Comparison of ENCODE assay signal across 20 cellular contexts in the genomic region with DNA sequence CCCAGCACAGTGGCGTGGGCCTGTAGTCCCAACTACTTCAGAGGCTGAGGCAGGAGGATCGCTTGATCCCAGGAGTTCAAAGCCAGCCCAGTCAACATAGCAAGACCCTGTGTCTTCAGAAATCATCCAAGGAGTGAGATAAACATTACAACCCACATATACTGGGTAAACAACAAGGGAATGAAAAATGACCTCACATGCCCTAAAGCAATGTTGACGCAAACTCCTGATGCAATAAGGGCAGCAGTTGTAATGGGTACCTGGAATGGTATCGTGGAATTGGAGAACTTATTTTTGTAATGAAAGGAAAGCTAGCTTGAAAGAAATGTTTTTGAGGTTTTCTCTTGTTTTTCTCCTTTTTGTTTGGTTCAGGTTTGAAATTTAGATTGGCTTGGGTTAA. TPM values are rescaled to one million over a fixed set of nuclear protein-coding genes. Genes with fewer than 3 reads are reported as not detected.
DNase-seq lines count a peak whose midpoint lies in the region; ATAC-seq and TF ChIP-seq lines count a peak whose summit lies in the region.
"Had no signal": no experiment of that assay in that cellular context is flagged by ENCODE, and none has a peak within 500 bp of the region (broad histone marks: within the 10 kb centered on the region; RNA-seq: fewer than 3 reads in every experiment).

No MANE protein-coding gene starts in this region.

- H3K27me3 ChIP-seq in GM23338 (ENCODE audit: insufficient read depth) (no peaks in the 10 kb centered on the region), Panc1 (ENCODE audit: control insufficient read depth, insufficient read depth, low read length) (peaks cover 60% of the 10 kb centered on the region), foreskin keratinocyte (peaks cover 9% of the 10 kb centered on the region), GM23248 (replicated peaks; ENCODE audit: insufficient read depth) (no peaks in the 10 kb centered on the region)
- H3K27me3 ChIP-seq: Peyer's patch had no signal

- intact Hi-C loops in Panc1 (cut with micrococcal nuclease; ENCODE audit: unreplicated experiment): no loop called here

- H2AFZ ChIP-seq in GM23338: no peak overlapping the region
- no peak overlapping the region for H2AFZ ChIP-seq in GM23248

- peaks cover 5% of the 10 kb centered on the region for H3K27me3 Mint-ChIP-seq in GM23338 (ENCODE audit: insufficient read depth, low read depth, poor library complexity)

- H3K4me3 ChIP-seq in GM23338 (no peak overlapping the region), Panc1 (ENCODE audit: low read depth in 2 of 2, low read length in 2 of 2) (no peak overlapping the region), GM23248 (no peak overlapping the region)
- H3K4me3 ChIP-seq: Peyer's patch, SK-N-MC had no signal

- ATAC-seq in GM23338 (no peak), Panc1 (peak; percentile 47), foreskin keratinocyte (no peak), left lobe of liver (no peak)

- H3K4me1 ChIP-seq in GM23338 (ENCODE audit: insufficient read depth): no peaks in the 10 kb centered on the region
- no peaks in the 10 kb centered on the region for H3K4me1 ChIP-seq in Panc1 (ENCODE audit: control insufficient read depth, insufficient read depth, low read length)
- H3K4me1 ChIP-seq in foreskin keratinocyte: no peaks in the 10 kb centered on the region
- no peaks in the 10 kb centered on the region for H3K4me1 ChIP-seq in GM23248 (ENCODE audit: insufficient read depth)
- H3K4me1 ChIP-seq: Peyer's patch had no signal

- no peaks in the 10 kb centered on the region; the same call in 1 of the 2 replicates for H3K9me2 ChIP-seq in GM23338 (ENCODE audit: insufficient read depth)
- no peaks in the 10 kb centered on the region for H3K9me2 ChIP-seq in GM23248 (ENCODE audit: insufficient read depth)

- TF ChIP-seq CTCF in GM23338 (conservative IDR thresholded peaks at IDR 0.05; ENCODE audit: low read depth in 2 of 2): no peak
- TF ChIP-seq CTCF in Panc1 (IDR thresholded peaks at IDR 0.05): no peak; the same call in 1 of the 2 replicates
- no peak for TF ChIP-seq CTCF in foreskin keratinocyte (conservative IDR thresholded peaks at IDR 0.05)

- in situ Hi-C loops in Panc1 (cut with HindIII; ENCODE audit: low pct_unique_long_range_greater_than_20kb, low sequenced_read_pairs): no loop called here
- in situ Hi-C loops in GM23248 (cut with MboI): no loop called here

- H3F3A ChIP-seq in GM23338 (replicated peaks; ENCODE audit: low read depth) (no peaks in the 10 kb centered on the region), GM23248 (ENCODE audit: insufficient read depth) (no peaks in the 10 kb centered on the region)

- no peak overlapping the region for H3K9ac ChIP-seq in GM23248

- CTCF ChIA-PET in Panc1 (lab: Charles Lee): no interaction called here

- H3K4me2 ChIP-seq in GM23338 (no peak overlapping the region), GM23248 (ENCODE audit: unreplicated experiment) (no peak overlapping the region)

- no peak overlapping the region for H3K4me3 Mint-ChIP-seq in GM23338

- H3K36me3 Mint-ChIP-seq in GM23338 (ENCODE audit: low read depth): no peaks in the 10 kb centered on the region

- BruUV-seq in Panc1 (replicated peaks; lab: Mats Ljungman, UMichigan): no TSS peak

- H3K27ac ChIP-seq in GM23338 (ENCODE audit: low read depth): peak overlapping the region; percentile 11; the same call in 1 of the 2 replicates
- H3K27ac ChIP-seq in Panc1 (ENCODE audit: low read length): no peak overlapping the region
- no peak overlapping the region for H3K27ac ChIP-seq in foreskin keratinocyte
- H3K27ac ChIP-seq in GM23248: no peak overlapping the region
- H3K27ac ChIP-seq: Peyer's patch, SK-N-MC had no signal

- no peaks in the 10 kb centered on the region for H3K9me3 ChIP-seq in Panc1 (ENCODE audit: control insufficient read depth, insufficient read depth, low read depth, low read length)
- no peaks in the 10 kb centered on the region for H3K9me3 ChIP-seq in GM23248 (ENCODE audit: low read depth)
- H3K9me3 ChIP-seq: Peyer's patch had no signal

- H3K27ac Mint-ChIP-seq in GM23338: 0 out of 2 replicates have a peak overlapping the region, but pooled peaks have one; percentile 68

- DNase-seq in COLO668 (lab: John Stamatoyannopoulos, UW; ENCODE audit: unreplicated experiment) (peak; percentile 15), GM23338 (ENCODE audit: low spot score) (peak; percentile 23), Panc1 (ENCODE audit: low read depth, low spot score) (peak; percentile 56), foreskin keratinocyte (peak; percentile 3 to 16), DMS79 treated with DMSO at 0.1 percent for 48 hours (lab: John Stamatoyannopoulos, UW) (no peak), left lobe of liver (ENCODE audit: low spot score) (no peak), GM23248 (no peak)
- DNase-seq: ACHN, C1 segment of cervical spinal cord, GF-D8, KBM-7, NCI-H1092, NCI-H146, NCI-H226, NCI-H524 treated with DMSO at 0.1 percent for 48 hours, Peyer's patch, Right ventricle myocardium superior had no signal

- WGBS in GM23248 (ENCODE audit: low coverage in 1 of 2, low lambda C conversion rate in 2 of 2, missing lambda C conversion rate in 2 of 2), 2 experiments: 30 to 33% methylated on average over 4 of the region's 4 CpGs

- POLR2A ChIA-PET in Panc1 (lab: Charles Lee): interaction anchor here (0.6 to 1.0 kb wide), 3 partner anchors 40 to 624 kb away, joined by 3 to 5 read pairs (median 3); no protein-coding TSS in a partner anchor

- H3K79me2 ChIP-seq in GM23338 (replicated peaks; ENCODE audit: insufficient read depth) (no peaks in the 10 kb centered on the region), GM23248 (ENCODE audit: insufficient read depth) (no peaks in the 10 kb centered on the region)

- H4K20me1 ChIP-seq in GM23338 (replicated peaks; ENCODE audit: insufficient read depth) (no peaks in the 10 kb centered on the region), GM23248 (ENCODE audit: insufficient read depth) (no peaks in the 10 kb centered on the region)

- no peaks in the 10 kb centered on the region for H3K36me3 ChIP-seq in GM23338 (ENCODE audit: insufficient read depth)
- H3K36me3 ChIP-seq in Panc1 (ENCODE audit: control insufficient read depth, insufficient read depth, low read length): no peaks in the 10 kb centered on the region
- H3K36me3 ChIP-seq in GM23248 (ENCODE audit: low read depth): no peaks in the 10 kb centered on the region
- H3K36me3 ChIP-seq: Peyer's patch had no signal

- H3K9me3 Mint-ChIP-seq in GM23338: 0 out of 3 replicates have a peak, but pooled peaks cover 3% of the 10 kb centered on the region

- H3K4me1 Mint-ChIP-seq in GM23338: peaks cover 4% of the 10 kb centered on the region; the same call in 2 of the 3 replicates

TF ChIP-seq in GM23338, 12 proteins besides CTCF, POLR2A, EP300 and RAD21 (continues in another document):
- TF ChIP-seq JUNB (IDR thresholded peaks at IDR 0.05; ENCODE audit: unreplicated experiment): no peak
- no peak for TF ChIP-seq REST (IDR thresholded peaks at IDR 0.05; ENCODE audit: unreplicated experiment)
- TF ChIP-seq POLR2AphosphoS5 (IDR thresholded peaks at IDR 0.05; ENCODE audit: low read depth): no peak
- TF ChIP-seq ETS1 (IDR thresholded peaks at IDR 0.05): no peak

RNA-seq across cellular contexts. Expression of gene LGALS16, which starts 24.5 kb away (rescaled TPM):
- not detected in 2 replicates for total RNA-seq in GM23338 (2014; rRNA removed; shearing (Covaris generic))
- polyA plus RNA-seq in GM23338 (2016; fragmentation: Nextera tagmentation; extraction: Ambion mirVana) (not detected in 2 replicates), foreskin keratinocyte (not detected in 2 replicates), GM23248 (2016; fragmentation: Nextera tagmentation; extraction: Ambion mirVana) (not detected in 2 replicates)
- total RNA-seq in Panc1 (2021; ENCODE audit: unreplicated experiment) (not detected), foreskin keratinocyte (not detected in 2 replicates), left lobe of liver (not detected)
- not detected for polyA plus RNA-seq in Panc1 (2012; ENCODE audit: insufficient read length)
- total RNA-seq in GM23248 (2014; rRNA removed; shearing (Covaris generic)): not detected in 2 replicates
- total RNA-seq: Daoy; Peyer's patch; Right ventricle myocardium superior; T-helper 2 cell treated with Interferon-gamma antibody and Interleukin-4, amounts not matched to agents 100 ng/mL and 5 ng/mL, for 36 hours had no signal

RNA-seq across cellular contexts. Expression of gene LGALS13, which starts 28.9 kb away (rescaled TPM):
- total RNA-seq in GM23338 (2014; rRNA removed; shearing (Covaris generic)): not detected in 2 replicates
- polyA plus RNA-seq in GM23338 (2016; fragmentation: Nextera tagmentation; extraction: Ambion mirVana) (not detected in 2 replicates), foreskin keratinocyte (not detected in 2 replicates), GM23248 (2016; fragmentation: Nextera tagmentation; extraction: Ambion mirVana) (not detected in 2 replicates)
- total RNA-seq in Panc1 (2021; ENCODE audit: unreplicated experiment) (not detected), foreskin keratinocyte (not detected in 2 replicates), left lobe of liver (not detected)
- not detected for polyA plus RNA-seq in Panc1 (2012; ENCODE audit: insufficient read length)
- not detected in 2 replicates for total RNA-seq in GM23248 (2014; rRNA removed; shearing (Covaris generic))
- total RNA-seq: Daoy; Peyer's patch; Right ventricle myocardium superior; T-helper 2 cell treated with Interferon-gamma antibody and Interleukin-4, amounts not matched to agents 100 ng/mL and 5 ng/mL, for 36 hours had no signal

Comparison
In these comparisons a context has a peak if more than half of its experiments do, and no peak if none do; other contexts are left out.
1. DNase-seq: peak in COLO668 (single experiment), GM23338 (single experiment), Panc1 (single experiment) and foreskin keratinocyte (2 of 2); none in DMS79 treated with DMSO at 0.1 percent for 48 hours (single experiment), left lobe of liver (single experiment) and GM23248 (single experiment).